In the genomic region with DNA sequence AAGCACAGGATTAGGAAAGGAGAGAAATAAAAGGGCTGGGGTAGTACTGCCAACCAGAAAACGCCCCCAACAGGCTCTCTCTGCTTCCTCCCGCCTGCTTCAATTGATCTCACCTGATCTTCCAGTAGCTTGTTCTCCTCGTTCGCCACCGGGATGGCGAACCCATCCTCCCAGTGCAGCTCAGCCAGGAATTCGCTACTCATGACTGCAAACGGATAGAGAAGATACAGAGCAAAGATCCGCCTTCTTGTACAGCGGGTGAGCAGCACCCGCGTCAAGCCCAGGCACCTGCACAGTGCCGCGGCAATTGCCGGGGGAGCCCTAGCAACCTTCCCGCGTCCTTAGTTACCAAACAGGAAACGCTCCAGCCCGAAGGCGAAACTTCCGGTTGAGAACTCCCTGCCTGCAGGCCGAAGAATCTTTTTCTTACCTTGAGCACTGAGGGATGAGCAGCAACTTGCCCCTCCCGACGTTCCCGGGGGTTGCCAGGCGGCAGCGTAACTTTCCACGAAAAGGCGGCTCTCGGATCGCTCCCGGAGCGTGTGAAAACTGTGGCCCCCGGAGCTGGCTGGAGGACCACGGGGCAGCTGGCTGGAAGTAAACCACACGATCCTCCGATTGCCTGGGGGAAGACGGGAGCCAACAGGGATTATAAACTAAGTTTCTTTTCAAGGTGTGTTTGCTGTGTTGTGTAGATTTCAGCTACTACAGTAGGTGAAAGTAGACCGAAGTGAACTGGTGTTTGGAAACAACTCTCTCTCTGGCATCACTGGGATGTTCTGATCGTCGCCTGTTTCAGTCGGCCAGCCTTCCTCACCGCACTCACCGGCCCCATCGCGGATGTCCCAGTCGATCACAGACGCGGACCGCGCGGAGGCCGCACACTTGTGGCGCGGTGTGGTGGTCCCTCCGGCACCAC, we compare ENCODE assay signal across 8 cellular contexts. TPM values are rescaled to one million over a fixed set of nuclear protein-coding genes. Genes with fewer than 3 reads are reported as not detected.
DNase-seq lines count a peak whose midpoint lies in the region; ATAC-seq and TF ChIP-seq lines count a peak whose summit lies in the region.

A gene (minus strand): TSS at position 312 of the 919 bp plus-strand sequence. CDS start 109 bp downstream, at position 203.

- peak within 1 kb of the TSS; percentile 70 for H3K4me3 ChIP-seq in fibroblast of pulmonary artery (replicated peaks; ENCODE audit: low read depth, low read length)

- H3K9me3 Mint-ChIP-seq in CD4-positive, alpha-beta T cell: peaks cover 2% of the 10 kb centered on the region
- peaks cover 4% of the 10 kb centered on the region for H3K9me3 Mint-ChIP-seq in nephron progenitor cell
- H3K9me3 Mint-ChIP-seq in stimulated activated naive CD8-positive, alpha-beta T cell treated with anti-CD3 and anti-CD28 coated beads, Interleukin-15, Interleukin-2, amounts not matched to agents 100 ng/mL and 50 ng/mL, for 24 hours: no peaks in the 10 kb centered on the region

- ATAC-seq in CD4-positive, alpha-beta T cell (ENCODE audit: poor library complexity): peak; percentile 82
- ATAC-seq in GM19452 (IDR thresholded peaks at IDR 0.05; ENCODE audit: unreplicated experiment) (peak; percentile 97), HG03565 (IDR thresholded peaks at IDR 0.05; ENCODE audit: unreplicated experiment) (peak; percentile 96)

- H3K27ac Mint-ChIP-seq in CD4-positive, alpha-beta T cell: peak within 1 kb of the TSS; percentile 6
- H3K27ac Mint-ChIP-seq in nephron progenitor cell: peak within 1 kb of the TSS; percentile 86
- peak within 1 kb of the TSS; percentile 82 for H3K27ac Mint-ChIP-seq in stimulated activated naive CD8-positive, alpha-beta T cell treated with anti-CD3 and anti-CD28 coated beads, Interleukin-15, Interleukin-2, amounts not matched to agents 100 ng/mL and 50 ng/mL, for 24 hours

- no peaks in the 10 kb centered on the region for H3K9me3 ChIP-seq in CD4-positive, alpha-beta T cell (ENCODE audit: control insufficient read depth, low read length)

- CTCF ChIA-PET in CD4-positive, alpha-beta T cell (lab: Charles Lee): interaction anchor here (1.3 kb wide), 1 partner anchor 17 kb away, joined by 3 read pairs; no protein-coding TSS in a partner anchor

- peak; percentile 17 to 65 (median 46) for DNase-seq in CD4-positive, alpha-beta T cell
- peak; percentile 25 for DNase-seq in NOMO-1 treated with DMSO at 0.1 percent for 48 hours (lab: John Stamatoyannopoulos, UW; ENCODE audit: unreplicated experiment)
- peak; percentile 48 for DNase-seq in activated T-helper 1 cell treated with Interleukin-2 at 50 U/mL for 16 hours (ENCODE audit: low read depth)
- peak; percentile 62 for DNase-seq in fibroblast of pulmonary artery (ENCODE audit: low read depth)
- peak; percentile 91 for DNase-seq in nephron progenitor cell

- H3K36me3 Mint-ChIP-seq in CD4-positive, alpha-beta T cell (ENCODE audit: low read depth): peaks cover 6% of the 10 kb centered on the region
- H3K36me3 Mint-ChIP-seq in nephron progenitor cell (ENCODE audit: low read depth): no peaks in the 10 kb centered on the region
- H3K36me3 Mint-ChIP-seq in stimulated activated naive CD8-positive, alpha-beta T cell treated with anti-CD3 and anti-CD28 coated beads, Interleukin-15, Interleukin-2, amounts not matched to agents 100 ng/mL and 50 ng/mL, for 24 hours (ENCODE audit: low read depth): no peaks in the 10 kb centered on the region

- TF ChIP-seq CTCF in CD4-positive, alpha-beta T cell (IDR thresholded peaks at IDR 0.05): no peak
- TF ChIP-seq CTCF in fibroblast of pulmonary artery (IDR thresholded peaks at IDR 0.05; ENCODE audit: low read length, missing control alignments) (no peak), nephron progenitor cell (IDR thresholded peaks at IDR 0.05) (no peak)

- H3K27ac ChIP-seq in CD4-positive, alpha-beta T cell (ENCODE audit: low read depth, low read length): no peak within 1 kb of the TSS

- peaks cover 24% of the 10 kb centered on the region for H3K4me1 Mint-ChIP-seq in CD4-positive, alpha-beta T cell (ENCODE audit: low read depth)
- H3K4me1 Mint-ChIP-seq in nephron progenitor cell: peaks cover 29% of the 10 kb centered on the region
- H3K4me1 Mint-ChIP-seq in stimulated activated naive CD8-positive, alpha-beta T cell treated with anti-CD3 and anti-CD28 coated beads, Interleukin-15, Interleukin-2, amounts not matched to agents 100 ng/mL and 50 ng/mL, for 24 hours (ENCODE audit: low read depth): peaks cover 17% of the 10 kb centered on the region

- H3K4me3 Mint-ChIP-seq in CD4-positive, alpha-beta T cell: peak within 1 kb of the TSS; percentile 91
- H3K4me3 Mint-ChIP-seq in nephron progenitor cell: peak within 1 kb of the TSS; percentile 94
- peak within 1 kb of the TSS; percentile 87 for H3K4me3 Mint-ChIP-seq in stimulated activated naive CD8-positive, alpha-beta T cell treated with anti-CD3 and anti-CD28 coated beads, Interleukin-15, Interleukin-2, amounts not matched to agents 100 ng/mL and 50 ng/mL, for 24 hours

- POLR2A ChIA-PET in CD4-positive, alpha-beta T cell (lab: Charles Lee): interaction anchor here (1.2 kb wide), 1 partner anchor 77 kb away, joined by 6 read pairs; a partner anchor contains a TSS

- peaks cover 68% of the 10 kb centered on the region for H3K27me3 Mint-ChIP-seq in CD4-positive, alpha-beta T cell
- peaks cover 39% of the 10 kb centered on the region for H3K27me3 Mint-ChIP-seq in nephron progenitor cell (ENCODE audit: low read depth, poor library complexity)
- peaks cover 62% of the 10 kb centered on the region for H3K27me3 Mint-ChIP-seq in stimulated activated naive CD8-positive, alpha-beta T cell treated with anti-CD3 and anti-CD28 coated beads, Interleukin-15, Interleukin-2, amounts not matched to agents 100 ng/mL and 50 ng/mL, for 24 hours

- peaks cover 39% of the 10 kb centered on the region for H3K27me3 ChIP-seq in CD4-positive, alpha-beta T cell (ENCODE audit: control insufficient read depth, insufficient read depth, low read length)

- intact Hi-C loops in CD4-positive, alpha-beta T cell (cut with DNase I, micrococcal nuclease): loop anchor here in 1 of 2 experiments (5.0 kb wide), 1 partner anchor 82 kb away; no protein-coding TSS in a partner anchor

RNA-seq across cellular contexts. Expression of the gene that starts here (rescaled TPM):
- total RNA-seq in CD4-positive, alpha-beta T cell: not detected

Comparison
In these comparisons a context has a peak if more than half of its experiments do, and no peak if none do; other contexts are left out.
1. Peak in DNase-seq and ATAC-seq in CD4-positive, alpha-beta T cell; RNA of the gene not detected or under 1 TPM.
2. DNase-seq: peak in every context shown above with its lines; median percentile 91 in nephron progenitor cell; 62 in fibroblast of pulmonary artery; 48 in activated T-helper 1 cell treated with Interleukin-2 at 50 U/mL for 16 hours; 46 in CD4-positive, alpha-beta T cell; 25 in NOMO-1 treated with DMSO at 0.1 percent for 48 hours.
3. H3K27ac Mint-ChIP-seq: peak in every context shown above with its lines; median percentile 86 in nephron progenitor cell; 82 in stimulated activated naive CD8-positive, alpha-beta T cell treated with anti-CD3 and anti-CD28 coated beads, Interleukin-15, Interleukin-2, amounts not matched to agents 100 ng/mL and 50 ng/mL, for 24 hours; 6 in CD4-positive, alpha-beta T cell.